8 cellular contexts compared by ENCODE assay signal in genomic region chr19:46513461-46514236, GRCh38. TPM values are rescaled to one million over a fixed set of nuclear protein-coding genes. Genes with fewer than 3 reads are reported as not detected.
DNase-seq lines count a peak whose midpoint lies in the region; ATAC-seq and TF ChIP-seq lines count a peak whose summit lies in the region.

No MANE protein-coding gene starts in this region.

- peaks cover 9% of the 10 kb centered on the region for H3K9me3 Mint-ChIP-seq in activated CD8-positive, alpha-beta T cell treated with anti-CD3 and anti-CD28 coated beads for 36 hours

- TF ChIP-seq CTCF in AG04449 (IDR thresholded peaks at IDR 0.05; ENCODE audit: insufficient read depth, low read length, missing control alignments) = peak; percentile 76
- TF ChIP-seq CTCF in activated CD8-positive, alpha-beta T cell treated with anti-CD3 and anti-CD28 coated beads for 36 hours (IDR thresholded peaks at IDR 0.05) = peak; percentile 98

- intact Hi-C loops in activated CD8-positive, alpha-beta T cell treated with anti-CD3 and anti-CD28 coated beads for 36 hours (cut with micrococcal nuclease) = no loop called here

- peaks cover 12% of the 10 kb centered on the region for H3K4me1 Mint-ChIP-seq in activated CD8-positive, alpha-beta T cell treated with anti-CD3 and anti-CD28 coated beads for 36 hours (ENCODE audit: low read depth)

- H3K27me3 Mint-ChIP-seq in activated CD8-positive, alpha-beta T cell treated with anti-CD3 and anti-CD28 coated beads for 36 hours = peaks cover 12% of the 10 kb centered on the region

- CTCF ChIA-PET in AG04449 (lab: Yijun Ruan, JAX) = interaction anchor here (1.0 to 11.6 kb wide), 15 partner anchors 9 to 233 kb away, joined by 3 to 126 read pairs (median 7); no protein-coding TSS in a partner anchor
- CTCF ChIA-PET in activated CD8-positive, alpha-beta T cell treated with anti-CD3 and anti-CD28 coated beads for 36 hours (lab: Charles Lee) = interaction anchor here (0.8 to 14.4 kb wide), 19 partner anchors 9 to 233 kb away, joined by 3 to 219 read pairs (median 6); no protein-coding TSS in a partner anchor

- peak; percentile 77 for ATAC-seq in activated CD8-positive, alpha-beta T cell treated with anti-CD3 and anti-CD28 coated beads for 36 hours
- ATAC-seq in HG02763 (IDR thresholded peaks at IDR 0.05; ENCODE audit: unreplicated experiment) = no peak

- H3K27ac Mint-ChIP-seq in activated CD8-positive, alpha-beta T cell treated with anti-CD3 and anti-CD28 coated beads for 36 hours = no peak overlapping the region

- DNase-seq in AG04449 (ENCODE audit: low read depth, low spot score) (no peak), GM19240 (ENCODE audit: insufficient read length, low spot score) (peak; percentile 68), NCI-H526 treated with DMSO at 0.1 percent for 48 hours (lab: John Stamatoyannopoulos, UW) (peak; percentile 23), mesenteric fat pad (ENCODE audit: low spot score) (peak; percentile 96)
- DNase-seq in activated CD8-positive, alpha-beta T cell treated with anti-CD3 and anti-CD28 coated beads for 36 hours = peak; percentile 82
- peak; percentile 81 for DNase-seq in effector CD4-positive, alpha-beta T cell
- peak; percentile 52 to 71 for DNase-seq in stimulated activated CD8-positive, alpha-beta memory T cell treated with anti-CD3 and anti-CD28 coated beads, Interleukin-2, amount 100 ng/mL, for 1 hour (ENCODE audit: low read depth in 2 of 2)

- POLR2A ChIA-PET in AG04449 (lab: Yijun Ruan, JAX) = no interaction called here
- POLR2A ChIA-PET in activated CD8-positive, alpha-beta T cell treated with anti-CD3 and anti-CD28 coated beads for 36 hours (lab: Charles Lee) = interaction anchor here (1.7 kb wide), 1 partner anchor 9 kb away, joined by 5 read pairs; no protein-coding TSS in a partner anchor

- H3K4me3 Mint-ChIP-seq in activated CD8-positive, alpha-beta T cell treated with anti-CD3 and anti-CD28 coated beads for 36 hours = no peak overlapping the region

- no peaks in the 10 kb centered on the region for H3K36me3 Mint-ChIP-seq in activated CD8-positive, alpha-beta T cell treated with anti-CD3 and anti-CD28 coated beads for 36 hours (ENCODE audit: low read depth)

- no peak overlapping the region for H3K4me3 ChIP-seq in AG04449 (ENCODE audit: low read depth, low read length)

RNA-seq across cellular contexts. Expression of gene PNMA8B, which starts 18.0 kb away (rescaled TPM):
- total RNA-seq in activated CD8-positive, alpha-beta T cell treated with anti-CD3 and anti-CD28 coated beads for 36 hours = not detected
- total RNA-seq in mesenteric fat pad = 2.5 TPM

RNA-seq across cellular contexts. Expression of gene PNMA8A, which starts 42.3 kb away (rescaled TPM):
- total RNA-seq in activated CD8-positive, alpha-beta T cell treated with anti-CD3 and anti-CD28 coated beads for 36 hours = not detected
- total RNA-seq in mesenteric fat pad = 1.2 TPM
